ENCODE assay signal across 18 cellular contexts in the genomic region with DNA sequence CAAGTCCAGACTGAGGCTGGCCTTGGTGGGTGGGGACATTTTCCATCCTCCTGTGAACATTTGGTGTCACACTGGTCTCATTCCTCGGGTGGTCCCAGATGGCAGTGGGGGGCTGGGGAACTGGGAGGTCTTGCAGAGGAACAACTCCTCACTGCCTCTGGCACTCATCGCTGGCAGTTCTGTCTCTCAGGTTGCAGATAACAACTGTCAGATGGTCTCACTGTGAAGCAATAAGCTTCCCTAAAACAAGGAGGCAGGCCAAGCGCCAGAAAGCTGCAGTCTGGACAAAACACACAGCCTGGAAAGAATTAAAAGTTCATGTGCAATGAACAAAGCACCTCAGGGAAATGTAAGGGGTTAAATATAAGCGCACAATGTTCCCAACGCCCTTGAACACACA.
DNase-seq lines count a peak whose midpoint lies in the region; ATAC-seq and TF ChIP-seq lines count a peak whose summit lies in the region.
"Had no signal": no experiment of that assay in that cellular context is flagged by ENCODE, and none has a peak within 500 bp of the region (broad histone marks: within the 10 kb centered on the region; RNA-seq: fewer than 3 reads in every experiment).

No MANE protein-coding gene starts in this region.

- H3K27me3 Mint-ChIP-seq in Caco-2 (ENCODE audit: insufficient read depth, unreplicated experiment) (no peaks in the 10 kb centered on the region), nephron progenitor cell (ENCODE audit: low read depth, poor library complexity) (no peaks in the 10 kb centered on the region)

- H3K27ac Mint-ChIP-seq in Caco-2 (ENCODE audit: unreplicated experiment), result peak overlapping the region; percentile 63
- H3K27ac Mint-ChIP-seq in nephron progenitor cell, result peak overlapping the region; percentile 70

- no peaks in the 10 kb centered on the region for H3K4me1 ChIP-seq in Caco-2

- H3K36me3 Mint-ChIP-seq in Caco-2 (ENCODE audit: insufficient read depth, unreplicated experiment) (peaks cover 5% of the 10 kb centered on the region), nephron progenitor cell (ENCODE audit: low read depth) (no peaks in the 10 kb centered on the region)

- H3K27me3 ChIP-seq in Caco-2 (replicated peaks; ENCODE audit: control insufficient read depth, insufficient read depth, low read length), result no peaks in the 10 kb centered on the region

- H3K4me3 Mint-ChIP-seq in Caco-2 (ENCODE audit: unreplicated experiment) (no peak overlapping the region), nephron progenitor cell (no peak overlapping the region)

- H3K4me1 Mint-ChIP-seq in Caco-2 (ENCODE audit: low read depth, unreplicated experiment) (no peaks in the 10 kb centered on the region), nephron progenitor cell (peaks cover 20% of the 10 kb centered on the region)

- DNase-seq in Caco-2 (no peak), SK-N-DZ (ENCODE audit: low spot score) (peak; percentile 4), fibroblast of the conjunctiva (ENCODE audit: low read depth) (peak; percentile 74), nephron progenitor cell (no peak), ecto neural progenitor cell (ENCODE audit: low spot score) (no peak), SW 1271 (lab: John Stamatoyannopoulos, UW) (no peak), GM10266 (ENCODE audit: extremely low spot score) (no peak)
- DNase-seq: activated CD4-positive, alpha-beta T cell treated with anti-CD3 and anti-CD28 coated beads, Interleukin-2, amount 50 U/mL, for 4 hours; activated T-cell treated with anti-CD3 and anti-CD28 coated beads, Interleukin-2, amount 50 U/mL, for 48 hours; central memory CD4-positive, alpha-beta T cell; HCEC 1CT; NCI-H187; NCI-H524 treated with DMSO at 0.1 percent for 48 hours; PC-3; stimulated activated CD4-positive, alpha-beta T cell treated with anti-CD3 and anti-CD28 coated beads, Interleukin-2, amount 100 ng/mL, for 24 hours; substantia nigra had no signal

- POLR2A ChIA-PET in Caco-2 (lab: Charles Lee), result no interaction called here

- H3K9me3 Mint-ChIP-seq in Caco-2 (ENCODE audit: unreplicated experiment) (no peaks in the 10 kb centered on the region), nephron progenitor cell (no peaks in the 10 kb centered on the region)

- ATAC-seq in GM21529 (IDR thresholded peaks at IDR 0.05; ENCODE audit: unreplicated experiment), result no peak
- ATAC-seq: PC-3 had no signal

- no peaks in the 10 kb centered on the region for H3K36me3 ChIP-seq in Caco-2 (ENCODE audit: control insufficient read depth, insufficient read depth, low read length)

- H3K9me3 ChIP-seq in Caco-2, result no peaks in the 10 kb centered on the region

- CTCF ChIA-PET in Caco-2 (lab: Charles Lee), result no interaction called here

- BruUV-seq in Caco-2 (replicated peaks; lab: Mats Ljungman, UMichigan), result no TSS peak

- intact Hi-C loops in Caco-2 (cut with micrococcal nuclease; ENCODE audit: unreplicated experiment), result no loop called here

- TF ChIP-seq CTCF in Caco-2 (IDR thresholded peaks at IDR 0.05; ENCODE audit: insufficient read depth in 1 of 2, low read depth in 1 of 2, low read length in 1 of 2, severe bottlenecking in 1 of 2, unreplicated experiment in 1 of 2) (no peak), nephron progenitor cell (IDR thresholded peaks at IDR 0.05) (no peak), GM10266 (IDR thresholded peaks at IDR 0.05; ENCODE audit: control insufficient read depth, insufficient read depth, low read depth, missing control alignments) (no peak)

- no peak overlapping the region for H3K4me3 ChIP-seq in Caco-2 (ENCODE audit: low read depth, low read length)
- H3K4me3 ChIP-seq: SK-N-MC had no signal

Comparison
In these comparisons a context has a peak if more than half of its experiments do, and no peak if none do; other contexts are left out.
1. DNase-seq: peak in SK-N-DZ (single experiment) and fibroblast of the conjunctiva (single experiment); none in Caco-2 (0 of 2), nephron progenitor cell (single experiment), ecto neural progenitor cell (single experiment), SW 1271 (0 of 2) and GM10266 (single experiment).